ENCODE assay signal across 11 cellular contexts in the genomic region with DNA sequence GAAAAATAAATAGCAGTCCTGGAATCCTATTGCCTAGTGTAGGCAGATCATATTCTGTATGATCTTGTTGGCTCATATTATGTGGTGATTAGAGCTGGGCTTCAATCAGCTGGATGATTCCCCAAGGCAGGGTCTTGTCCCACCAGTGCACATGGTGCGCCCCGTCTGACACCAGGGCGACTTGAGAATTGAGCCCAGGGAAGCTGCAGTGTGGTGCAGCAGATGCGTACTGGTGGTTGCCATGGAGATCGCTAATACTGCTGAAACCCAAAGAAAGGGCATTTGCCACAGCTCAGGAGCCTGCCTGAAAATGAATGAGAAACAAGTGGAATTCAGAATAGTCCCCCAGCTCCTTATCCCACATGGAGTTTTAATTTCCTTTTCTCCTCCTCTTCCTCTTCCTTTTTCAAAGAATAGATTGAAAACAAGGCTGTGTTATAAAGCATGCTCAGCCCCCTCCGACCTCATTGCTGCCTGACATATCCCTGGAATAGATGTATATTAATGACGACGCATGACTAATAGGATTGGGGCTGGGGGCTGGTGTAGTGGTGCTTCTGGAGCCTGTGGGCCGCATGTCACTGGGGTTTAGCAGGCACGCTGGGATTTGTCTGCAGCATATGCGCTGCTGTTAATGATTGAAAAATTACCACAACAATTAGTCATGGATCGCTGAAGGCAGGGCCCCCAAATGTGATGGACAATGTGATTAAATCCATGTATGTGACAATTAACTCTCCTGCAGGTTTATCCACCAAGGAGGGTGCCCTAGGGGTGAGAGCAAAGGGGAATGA.
DNase-seq lines count a peak whose midpoint lies in the region; ATAC-seq and TF ChIP-seq lines count a peak whose summit lies in the region.
"Had no signal": no experiment of that assay in that cellular context is flagged by ENCODE, and none has a peak within 500 bp of the region (broad histone marks: within the 10 kb centered on the region; RNA-seq: fewer than 3 reads in every experiment).

No MANE protein-coding gene starts in this region.

- no peaks in the 10 kb centered on the region for H3K79me2 ChIP-seq in DND-41 (ENCODE audit: insufficient read depth, low read length)
- H3K79me2 ChIP-seq: hepatocyte had no signal

- H3K9ac ChIP-seq in DND-41 (ENCODE audit: low read depth, low read length) (no peak overlapping the region), SK-N-MC (ENCODE audit: insufficient read length) (no peak overlapping the region)

- DNase-seq in DND-41 (no peak), NCI-H1694 treated with DMSO at 0.1 percent for 48 hours (lab: John Stamatoyannopoulos, UW) (peak; percentile 94), SK-N-MC (ENCODE audit: low read depth, low spot score) (no peak), iPS-NIHi11 (ENCODE audit: low spot score) (peak; percentile 62), NCI-H226 (no peak)
- DNase-seq in activated CD4-positive, alpha-beta T cell treated with anti-CD3 and anti-CD28 coated beads for 4 hours: no peak

- H3K4me3 ChIP-seq in DND-41 (ENCODE audit: low read depth in 1 of 2, low read length in 2 of 2) (no peak overlapping the region), SK-N-MC (peak overlapping the region; percentile 25)
- H3K4me3 ChIP-seq: BLaER1 treated with 17β-estradiol and CSF1 and Interleukin-3, amounts not matched to agents 10 nM and 100 nM; hepatocyte; skin epidermis had no signal

- H3K4me1 ChIP-seq in DND-41 (ENCODE audit: insufficient read depth, low read length): no peaks in the 10 kb centered on the region

- H3K9me3 ChIP-seq in DND-41 (ENCODE audit: insufficient read depth, low read length, severe bottlenecking) (no peaks in the 10 kb centered on the region), SK-N-MC (ENCODE audit: low read depth, low read length) (no peaks in the 10 kb centered on the region)
- H3K9me3 ChIP-seq: BLaER1 treated with 17β-estradiol and CSF1 and Interleukin-3, amounts not matched to agents 10 nM and 100 nM had no signal

- peak; percentile 37; the same call in 1 of the 3 replicates for ATAC-seq in DND-41 (ENCODE audit: insufficient read depth, low read depth)
- ATAC-seq in HG03520 (IDR thresholded peaks at IDR 0.05; ENCODE audit: unreplicated experiment): no peak
- no peak for ATAC-seq in GM18861 (IDR thresholded peaks at IDR 0.05; ENCODE audit: unreplicated experiment)

- H3K36me3 ChIP-seq in DND-41 (ENCODE audit: insufficient read depth, low read length) (no peaks in the 10 kb centered on the region), SK-N-MC (ENCODE audit: insufficient read depth, low read length) (no peaks in the 10 kb centered on the region)
- H3K36me3 ChIP-seq: BLaER1 treated with 17β-estradiol and CSF1 and Interleukin-3, amounts not matched to agents 10 nM and 100 nM had no signal

- no peaks in the 10 kb centered on the region; the same call in 1 of the 2 replicates for H4K20me1 ChIP-seq in DND-41 (ENCODE audit: insufficient read depth, low read length)
- H4K20me1 ChIP-seq: BLaER1 treated with 17β-estradiol and CSF1 and Interleukin-3, amounts not matched to agents 10 nM and 100 nM had no signal

- no peak overlapping the region for H3K4me2 ChIP-seq in DND-41 (ENCODE audit: insufficient read depth, low read length)

- TF ChIP-seq CTCF in DND-41 (IDR thresholded peaks at IDR 0.05; ENCODE audit: borderline replicate concordance, extremely low read depth, low read length, poor library complexity, severe bottlenecking): no peak

- H2AFZ ChIP-seq in DND-41 (ENCODE audit: low read depth, low read length): no peak overlapping the region
- H2AFZ ChIP-seq: hepatocyte had no signal

- no peaks in the 10 kb centered on the region for H3K27me3 ChIP-seq in DND-41 (ENCODE audit: insufficient read depth, low read length, poor library complexity)
- H3K27me3 ChIP-seq: BLaER1 treated with 17β-estradiol and CSF1 and Interleukin-3, amounts not matched to agents 10 nM and 100 nM; hepatocyte had no signal

- no peak overlapping the region for H3K27ac ChIP-seq in DND-41 (ENCODE audit: low read length)
- H3K27ac ChIP-seq in SK-N-MC: no peak overlapping the region
- H3K27ac ChIP-seq: hepatocyte, skin epidermis had no signal

Comparison
In these comparisons a context has a peak if more than half of its experiments do, and no peak if none do; other contexts are left out.
1. DNase-seq: peak in NCI-H1694 treated with DMSO at 0.1 percent for 48 hours (single experiment) and iPS-NIHi11 (single experiment); none in DND-41 (single experiment), SK-N-MC (single experiment), activated CD4-positive, alpha-beta T cell treated with anti-CD3 and anti-CD28 coated beads for 4 hours (0 of 2) and NCI-H226 (single experiment).